ENCODE assay signal across 28 cellular contexts in the genomic region with DNA sequence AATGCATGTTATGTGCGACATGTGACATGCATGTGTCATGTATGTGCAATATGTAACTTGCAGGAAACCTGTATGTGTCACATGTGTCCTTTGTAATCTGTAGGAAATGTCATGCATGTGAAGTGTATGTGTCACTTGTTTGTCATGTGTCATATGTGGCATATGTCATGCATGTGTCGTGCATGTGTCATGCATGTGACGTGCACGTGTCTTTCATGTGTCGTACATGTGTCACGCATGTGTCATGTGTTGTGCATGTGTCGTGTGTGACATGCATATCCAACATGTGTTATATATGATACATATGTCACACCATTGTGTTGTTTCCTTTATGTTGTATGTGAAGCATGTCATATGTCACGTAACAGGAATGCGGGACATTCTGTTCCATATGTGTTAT.
"Had no signal": no experiment of that assay in that cellular context is flagged by ENCODE, and none has a peak within 500 bp of the region (broad histone marks: within the 10 kb centered on the region; RNA-seq: fewer than 3 reads in every experiment).

No MANE protein-coding gene starts in this region.

- H3K4me3 ChIP-seq: adrenal gland, breast epithelium, Peyer's patch, SK-N-MC had no signal

- FAIRE-seq: TTC549 had no signal

- H3K4me3 Mint-ChIP-seq: activated CD8-positive, alpha-beta T cell treated with anti-CD3 and anti-CD28 coated beads for 36 hours; activated naive CD8-positive, alpha-beta T cell treated with anti-CD3 and anti-CD28 coated beads, Interleukin-2, amount 10 ng/mL, durations not matched to agents 7 days and 5 days; activated T-cell treated with anti-CD3 and anti-CD28 coated beads, Interleukin-2, amount 50 U/mL, for 72 hours; T-cell had no signal

- H3K27me3 Mint-ChIP-seq: activated naive CD8-positive, alpha-beta T cell treated with anti-CD3 and anti-CD28 coated beads, Interleukin-2, amount 10 ng/mL, durations not matched to agents 7 days and 5 days had no signal

- H3K4me1 Mint-ChIP-seq: activated naive CD8-positive, alpha-beta T cell treated with anti-CD3 and anti-CD28 coated beads, Interleukin-2, amount 10 ng/mL, durations not matched to agents 7 days and 5 days had no signal

- ATAC-seq: activated CD4-positive, CD25-positive, alpha-beta regulatory T cell treated with anti-CD3 and anti-CD28 coated beads, Interleukin-2, amount 50 U/mL, for 24 hours; activated T-cell treated with anti-CD3 and anti-CD28 coated beads, Interleukin-2, amount 50 U/mL, for 72 hours; T-cell had no signal

- H3K36me3 Mint-ChIP-seq: activated naive CD8-positive, alpha-beta T cell treated with anti-CD3 and anti-CD28 coated beads, Interleukin-2, amount 10 ng/mL, durations not matched to agents 7 days and 5 days; T-cell had no signal

- H3K4me1 ChIP-seq: adrenal gland, breast epithelium, Peyer's patch had no signal

- DNase-seq: activated CD4-positive, alpha-beta T cell treated with anti-CD3 and anti-CD28 coated beads for 4 hours; activated CD8-positive, alpha-beta memory T cell treated with anti-CD3 and anti-CD28 coated beads, Interleukin-2, amount 50 U/mL, for 4 hours; activated CD8-positive, alpha-beta T cell treated with anti-CD3 and anti-CD28 coated beads for 36 hours; activated gamma-delta T cell treated with Interleukin-2 at 50 U/mL for 16 hours; activated naive CD4-positive, alpha-beta T cell treated with anti-CD3 and anti-CD28 coated beads, Interleukin-2, amount 50 U/mL, for 16 hours; activated naive CD8-positive, alpha-beta T cell treated with anti-CD3 and anti-CD28 coated beads, Interleukin-2, amount 10 ng/mL, durations not matched to agents 7 days and 5 days; activated T-cell treated with anti-CD3 and anti-CD28 coated beads, Interleukin-2, amount 50 U/mL, for 72 hours; adrenal gland; anterior cingulate cortex; central memory CD4-positive, alpha-beta T cell; Kasumi-1; KBM-7; NCI-H1105 treated with DMSO at 0.1 percent for 48 hours; NCI-H1436 treated with DMSO at 0.1 percent for 48 hours; NCI-H187; NCI-H2081; NCI-H446; NCI-H524; Peyer's patch; T-cell; T-helper 2 cell; T1000; WERI-Rb-1 had no signal

- H3K27me3 ChIP-seq: adrenal gland, breast epithelium, Peyer's patch had no signal

- H3K36me3 ChIP-seq: adrenal gland, breast epithelium, Peyer's patch, WERI-Rb-1 had no signal

- H3K27ac ChIP-seq: adrenal gland, breast epithelium, Peyer's patch, SK-N-MC, WERI-Rb-1 had no signal

- H3K9me3 ChIP-seq: adrenal gland, breast epithelium, Peyer's patch had no signal

- H3K27ac Mint-ChIP-seq: activated CD8-positive, alpha-beta T cell treated with anti-CD3 and anti-CD28 coated beads for 36 hours; activated naive CD8-positive, alpha-beta T cell treated with anti-CD3 and anti-CD28 coated beads, Interleukin-2, amount 10 ng/mL, durations not matched to agents 7 days and 5 days; activated T-cell treated with anti-CD3 and anti-CD28 coated beads, Interleukin-2, amount 50 U/mL, for 72 hours; activated T-helper 2 cell treated with anti-CD3 and anti-CD28 coated beads, Interferon-gamma antibody, Interleukin-2, Interleukin-4, amounts not matched to agents 10 μg/mL and 5 μg/mL and 100 μg/mL, durations not matched to agents 14 hours and 24 hours and 36 hours; T-cell had no signal
